ENCODE assay signal across 23 cellular contexts in the genomic region with DNA sequence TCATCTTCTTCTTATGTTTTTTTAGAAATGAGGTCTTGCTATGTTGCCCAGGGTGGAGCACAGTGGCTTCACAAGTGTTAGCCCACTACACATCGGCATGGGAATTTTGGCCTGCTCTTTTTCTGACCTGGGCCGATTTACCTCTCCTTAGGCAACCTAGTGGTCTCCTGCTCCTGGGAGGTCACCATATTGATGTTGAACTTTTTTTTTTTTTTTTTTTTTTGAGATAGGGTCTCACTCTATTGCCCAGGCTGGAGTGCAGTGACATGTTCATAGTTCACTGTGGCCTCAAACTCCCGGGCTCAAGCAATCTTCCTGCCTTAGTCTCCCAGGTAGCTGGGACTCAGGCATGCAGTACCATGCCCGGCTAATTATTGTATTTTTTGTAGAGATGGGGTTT.
"Had no signal": no experiment of that assay in that cellular context is flagged by ENCODE, and none has a peak within 500 bp of the region (broad histone marks: within the 10 kb centered on the region; RNA-seq: fewer than 3 reads in every experiment).

No MANE protein-coding gene starts in this region.

- DNase-seq: activated B cell treated with CpG ODN at 0.5 μM for 24 hours; activated CD4-positive, alpha-beta T cell treated with anti-CD3 and anti-CD28 coated beads for 1 hour; activated CD4-positive, alpha-beta T cell treated with anti-CD3 and anti-CD28 coated beads, Interleukin-2, amount 10 ng/mL, durations not matched to agents 24 days and 14 days; activated CD4-positive, alpha-beta T cell treated with anti-CD3 and anti-CD28 coated beads, Interleukin-2, amount 50 U/mL, for 48 hours; activated CD8-positive, alpha-beta memory T cell treated with anti-CD3 and anti-CD28 coated beads, Interleukin-2, amount 10 ng/mL, durations not matched to agents 7 days and 5 days; activated effector memory CD4-positive, alpha-beta T cell treated with Interleukin-2 at 50 U/mL for 16 hours; activated naive CD4-positive, alpha-beta T cell; activated T-cell treated with anti-CD3 and anti-CD28 coated beads, Interleukin-2, amount 50 U/mL, for 24 hours; aorta; MM.1S; NCI-H1105; NCI-H1436; NCI-H1694 treated with DMSO at 0.1 percent for 48 hours; NCI-H2029 treated with DMSO at 0.1 percent for 48 hours; NCI-H510A treated with DMSO at 0.1 percent for 48 hours; NK-92 treated with Interleukin-12 subunit alpha and Interleukin-12 subunit beta, amount 100 ng/mL, for 24 hours; Peyer's patch; SHP77 treated with DMSO at 0.1 percent for 48 hours; T-helper 17 cell; T-helper 9 cell had no signal

- H3K27me3 Mint-ChIP-seq: activated B cell treated with CpG ODN at 0.5 μM for 24 hours; activated CD4-positive, alpha-beta T cell treated with anti-CD3 and anti-CD28 coated beads, Interleukin-2, amount 10 ng/mL, durations not matched to agents 24 days and 14 days; activated CD8-positive, alpha-beta memory T cell treated with anti-CD3 and anti-CD28 coated beads, Interleukin-2, amount 10 ng/mL, durations not matched to agents 7 days and 5 days; activated naive CD4-positive, alpha-beta T cell treated with anti-CD3 and anti-CD28 coated beads, Interleukin-2, amount 50 U/mL, for 24 hours; activated T-cell treated with anti-CD3 and anti-CD28 coated beads, Interleukin-2, amount 50 U/mL, for 24 hours; T-helper 17 cell had no signal

- H3K4me3 ChIP-seq: breast epithelium, Peyer's patch had no signal

- H3K36me3 ChIP-seq: breast epithelium had no signal

- H3K4me3 Mint-ChIP-seq: activated B cell treated with CpG ODN at 0.5 μM for 24 hours; activated CD4-positive, alpha-beta T cell treated with anti-CD3 and anti-CD28 coated beads, Interleukin-2, amount 10 ng/mL, durations not matched to agents 24 days and 14 days; activated CD8-positive, alpha-beta memory T cell treated with anti-CD3 and anti-CD28 coated beads, Interleukin-2, amount 10 ng/mL, durations not matched to agents 7 days and 5 days; activated naive CD4-positive, alpha-beta T cell treated with anti-CD3 and anti-CD28 coated beads, Interleukin-2, amount 50 U/mL, for 24 hours; activated T-cell treated with anti-CD3 and anti-CD28 coated beads, Interleukin-2, amount 50 U/mL, for 24 hours; activated T-helper 1 cell treated with anti-CD3 and anti-CD28 coated beads, Interleukin-12 subunit alpha, Interleukin-12 subunit beta, Interleukin-2, Interleukin-4 antibody, amounts not matched to agents 30 ng/mL and 10 ng/mL and 1 ng/mL, durations not matched to agents 14 hours and 24 hours and 36 hours; T-helper 17 cell had no signal

- H3K9me3 Mint-ChIP-seq: activated B cell treated with CpG ODN at 0.5 μM for 24 hours; activated CD4-positive, alpha-beta T cell treated with anti-CD3 and anti-CD28 coated beads, Interleukin-2, amount 10 ng/mL, durations not matched to agents 24 days and 14 days; activated naive CD4-positive, alpha-beta T cell treated with anti-CD3 and anti-CD28 coated beads, Interleukin-2, amount 50 U/mL, for 24 hours; activated T-cell treated with anti-CD3 and anti-CD28 coated beads, Interleukin-2, amount 50 U/mL, for 24 hours; activated T-helper 1 cell treated with anti-CD3 and anti-CD28 coated beads, Interleukin-12 subunit alpha, Interleukin-12 subunit beta, Interleukin-2, Interleukin-4 antibody, amounts not matched to agents 30 ng/mL and 10 ng/mL and 1 ng/mL, durations not matched to agents 14 hours and 24 hours and 36 hours had no signal

- ATAC-seq: activated CD8-positive, alpha-beta memory T cell treated with anti-CD3 and anti-CD28 coated beads, Interleukin-2, amount 10 ng/mL, durations not matched to agents 7 days and 5 days; T-helper 17 cell had no signal

- H3K27me3 ChIP-seq: breast epithelium, Peyer's patch had no signal

- H3K9me3 ChIP-seq: breast epithelium, Peyer's patch had no signal

- H3K27ac Mint-ChIP-seq: activated B cell treated with CpG ODN at 0.5 μM for 24 hours; activated CD8-positive, alpha-beta memory T cell treated with anti-CD3 and anti-CD28 coated beads, Interleukin-2, amount 10 ng/mL, durations not matched to agents 7 days and 5 days; activated naive CD4-positive, alpha-beta T cell treated with anti-CD3 and anti-CD28 coated beads, Interleukin-2, amount 50 U/mL, for 24 hours; activated T-cell treated with anti-CD3 and anti-CD28 coated beads, Interleukin-2, amount 50 U/mL, for 24 hours; T-helper 17 cell had no signal

- H3K27ac ChIP-seq: breast epithelium, Peyer's patch had no signal
